In genomic region chr16:8694795-8695194, GRCh38 we compare ENCODE assay signal across 30 cellular contexts.
"Had no signal": no experiment of that assay in that cellular context is flagged by ENCODE, and none has a peak within 500 bp of the region (broad histone marks: within the 10 kb centered on the region; RNA-seq: fewer than 3 reads in every experiment).

No MANE protein-coding gene starts in this region.

- H3K36me3 Mint-ChIP-seq: WTC11 had no signal

- H3K4me1 Mint-ChIP-seq: activated CD4-positive, alpha-beta T cell treated with anti-CD3 and anti-CD28 coated beads for 36 hours; activated CD4-positive, alpha-beta T cell treated with anti-CD3 and anti-CD28 coated beads, Interleukin-2, amount 10 ng/mL, durations not matched to agents 7 days and 5 days; activated naive CD8-positive, alpha-beta T cell treated with anti-CD3 and anti-CD28 coated beads, Interleukin-2, amount 50 U/mL, for 24 hours; central memory CD8-positive, alpha-beta T cell had no signal

- ATAC-seq: activated CD4-positive, alpha-beta T cell treated with anti-CD3 and anti-CD28 coated beads for 36 hours; activated CD4-positive, CD25-positive, alpha-beta regulatory T cell treated with anti-CD3 and anti-CD28 coated beads, Interleukin-2, amount 50 U/mL, for 24 hours; activated CD8-positive, alpha-beta T cell treated with anti-CD3 and anti-CD28 coated beads, Interleukin-2, amount 10 ng/mL, durations not matched to agents 7 days and 5 days; activated naive CD8-positive, alpha-beta T cell treated with anti-CD3 and anti-CD28 coated beads, Interleukin-2, amount 50 U/mL, for 24 hours; Panc1; WTC11 had no signal

- H3K4me1 ChIP-seq: SJCRH30 had no signal

- H3K4me3 Mint-ChIP-seq: activated CD4-positive, alpha-beta T cell treated with anti-CD3 and anti-CD28 coated beads for 36 hours; activated CD4-positive, alpha-beta T cell treated with anti-CD3 and anti-CD28 coated beads, Interleukin-2, amount 10 ng/mL, durations not matched to agents 7 days and 5 days; activated CD8-positive, alpha-beta T cell treated with anti-CD3 and anti-CD28 coated beads, Interleukin-2, amount 10 ng/mL, durations not matched to agents 7 days and 5 days; activated naive CD4-positive, alpha-beta T cell treated with anti-CD3 and anti-CD28 coated beads for 36 hours; activated naive CD8-positive, alpha-beta T cell; activated naive CD8-positive, alpha-beta T cell treated with anti-CD3 and anti-CD28 coated beads, Interleukin-2, amount 50 U/mL, for 24 hours; activated T-cell treated with anti-CD3 and anti-CD28 coated beads, Interleukin-2, amount 50 U/mL, for 24 hours; central memory CD8-positive, alpha-beta T cell; T-helper 1 cell treated with Interleukin-12 subunit alpha and Interleukin-12 subunit beta and Interleukin-4 antibody, amounts not matched to agents 30 μg/mL and 1 μg/mL, for 36 hours; T-helper 2 cell treated with Interferon-gamma antibody and Interleukin-4, amounts not matched to agents 5 μg/mL and 100 μg/mL, for 36 hours; WTC11 had no signal

- H3K27me3 Mint-ChIP-seq: activated CD4-positive, alpha-beta T cell treated with anti-CD3 and anti-CD28 coated beads for 36 hours; activated CD4-positive, alpha-beta T cell treated with anti-CD3 and anti-CD28 coated beads, Interleukin-2, amount 10 ng/mL, durations not matched to agents 7 days and 5 days; activated naive CD8-positive, alpha-beta T cell; activated naive CD8-positive, alpha-beta T cell treated with anti-CD3 and anti-CD28 coated beads, Interleukin-2, amount 50 U/mL, for 24 hours; activated T-cell treated with anti-CD3 and anti-CD28 coated beads, Interleukin-2, amount 50 U/mL, for 24 hours; central memory CD8-positive, alpha-beta T cell had no signal

- DNase-seq: activated CD4-positive, alpha-beta T cell treated with anti-CD3 and anti-CD28 coated beads for 36 hours; activated CD4-positive, alpha-beta T cell treated with anti-CD3 and anti-CD28 coated beads, Interleukin-2, amount 10 ng/mL, durations not matched to agents 7 days and 5 days; activated CD4-positive, alpha-beta T cell treated with anti-CD3 and anti-CD28 coated beads, Interleukin-2, amount 50 U/mL, for 48 hours; activated CD8-positive, alpha-beta T cell treated with anti-CD3 and anti-CD28 coated beads, Interleukin-2, amount 10 ng/mL, durations not matched to agents 7 days and 5 days; activated gamma-delta T cell; activated naive CD4-positive, alpha-beta T cell treated with anti-CD3 and anti-CD28 coated beads for 36 hours; activated naive CD8-positive, alpha-beta T cell treated with anti-CD3 and anti-CD28 coated beads, Interleukin-2, amount 50 U/mL, for 24 hours; activated T-cell treated with anti-CD3 and anti-CD28 coated beads, Interleukin-2, amount 50 U/mL, for 24 hours; anterior cingulate cortex; brain microvascular endothelial cell; Kasumi-1; MG63; NCI-H1048; NCI-H1105 treated with DMSO at 0.1 percent for 48 hours; NCI-H1436; NCI-H1694; NCI-H1930; NCI-H345; NCI-H524 treated with DMSO at 0.1 percent for 48 hours; SHP77; SJCRH30; SK-N-SH had no signal

- H3K9ac ChIP-seq: SK-N-SH had no signal

- H3K27me3 ChIP-seq: brain microvascular endothelial cell, SJCRH30 had no signal

- H3K27ac ChIP-seq: brain microvascular endothelial cell, SJCRH30 had no signal

- H3K36me3 ChIP-seq: brain microvascular endothelial cell, MG63, SJCRH30 had no signal

- H3K4me2 ChIP-seq: SK-N-SH had no signal

- H3K9me3 ChIP-seq: SJCRH30, SK-N-SH had no signal

- H3K27ac Mint-ChIP-seq: activated CD4-positive, alpha-beta T cell treated with anti-CD3 and anti-CD28 coated beads for 36 hours; activated CD4-positive, alpha-beta T cell treated with anti-CD3 and anti-CD28 coated beads, Interleukin-2, amount 10 ng/mL, durations not matched to agents 7 days and 5 days; activated CD8-positive, alpha-beta T cell treated with anti-CD3 and anti-CD28 coated beads, Interleukin-2, amount 10 ng/mL, durations not matched to agents 7 days and 5 days; activated naive CD4-positive, alpha-beta T cell treated with anti-CD3 and anti-CD28 coated beads for 36 hours; activated naive CD8-positive, alpha-beta T cell; activated naive CD8-positive, alpha-beta T cell treated with anti-CD3 and anti-CD28 coated beads, Interleukin-2, amount 50 U/mL, for 24 hours; activated T-cell treated with anti-CD3 and anti-CD28 coated beads, Interleukin-2, amount 50 U/mL, for 24 hours; activated T-helper 2 cell treated with anti-CD3 and anti-CD28 coated beads, Interferon-gamma antibody, Interleukin-2, Interleukin-4, amounts not matched to agents 10 μg/mL and 5 μg/mL and 100 μg/mL, durations not matched to agents 14 hours and 24 hours and 36 hours; T-helper 1 cell treated with Interleukin-12 subunit alpha and Interleukin-12 subunit beta and Interleukin-4 antibody, amounts not matched to agents 30 μg/mL and 1 μg/mL, for 36 hours; T-helper 2 cell treated with Interferon-gamma antibody and Interleukin-4, amounts not matched to agents 5 μg/mL and 100 μg/mL, for 36 hours; WTC11 had no signal

- H3K9me3 Mint-ChIP-seq: central memory CD8-positive, alpha-beta T cell had no signal

- H3K4me3 ChIP-seq: MG63, SJCRH30 had no signal
